Comparison of ENCODE assay signal across 22 cellular contexts in the genomic region with DNA sequence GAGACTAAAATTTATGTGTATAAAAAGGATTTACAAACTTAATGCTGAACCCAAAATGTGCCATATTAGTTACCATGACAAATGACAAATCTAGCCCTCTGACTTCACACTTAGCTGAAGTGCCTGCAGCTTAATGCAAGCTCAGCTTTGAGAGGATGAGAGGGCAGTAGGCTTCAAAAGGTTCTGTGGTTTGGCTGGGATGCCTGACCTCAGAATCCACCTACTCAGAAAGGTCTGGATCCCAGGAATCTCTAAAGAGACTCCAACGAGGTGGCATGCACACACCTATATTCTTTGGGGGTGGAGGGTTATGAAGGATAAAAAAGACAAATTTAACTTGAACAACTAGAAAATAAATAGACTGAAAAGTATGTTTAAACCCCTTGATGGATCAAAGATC.
A peak's percentile ranks its signal among the peaks of the same experiment; 100 is the strongest.
DNase-seq lines count a peak whose midpoint lies in the region; ATAC-seq and TF ChIP-seq lines count a peak whose summit lies in the region.
"Had no signal": no experiment of that assay in that cellular context is flagged by ENCODE, and none has a peak within 500 bp of the region (broad histone marks: within the 10 kb centered on the region; RNA-seq: fewer than 3 reads in every experiment).

No MANE protein-coding gene starts in this region.

- peak overlapping the region; percentile 77 for H3K4me3 Mint-ChIP-seq in CD4-positive, alpha-beta T cell
- H3K4me3 Mint-ChIP-seq in naive thymus-derived CD4-positive, alpha-beta T cell, result peak overlapping the region in 7 of 10 donors; percentile 21 to 85 (median 57)
- H3K4me3 Mint-ChIP-seq in activated CD8-positive, alpha-beta memory T cell treated with anti-CD3 and anti-CD28 coated beads, Interleukin-2, amount 10 ng/mL, durations not matched to agents 7 days and 5 days, result no peak overlapping the region
- H3K4me3 Mint-ChIP-seq: H9; stimulated activated effector memory CD8-positive, alpha-beta T cell treated with anti-CD3 and anti-CD28 coated beads, Interleukin-12 subunit alpha, Interleukin-12 subunit beta, amount 100 ng/mL, for 72 hours; type B pancreatic cell; WTC11 had no signal

- H3K36me3 ChIP-seq in naive thymus-derived CD4-positive, alpha-beta T cell (ENCODE audit: control insufficient read depth in 2 of 3, insufficient read depth in 3 of 3, low read length in 3 of 3), result no peaks in the 10 kb centered on the region
- H3K36me3 ChIP-seq: BLaER1, gastrocnemius medialis, Peyer's patch had no signal

- POLR2A ChIA-PET in CD4-positive, alpha-beta T cell (lab: Charles Lee), result interaction anchor here (0.8 to 2.6 kb wide), 12 partner anchors 10 to 767 kb away, joined by 3 to 50 read pairs (median 4); partner anchors contain the start of gene HIBADH
- POLR2A ChIA-PET in naive thymus-derived CD4-positive, alpha-beta T cell (lab: Charles Lee), result interaction anchor here (0.8 to 2.4 kb wide), 7 partner anchors 10 to 213 kb away, joined by 3 to 10 read pairs (median 4); no protein-coding TSS in a partner anchor
- POLR2A ChIA-PET in GM10248 (lab: Yijun Ruan, JAX), result interaction anchor here (0.5 kb wide), 1 partner anchor 255 kb away, joined by 3 read pairs; no protein-coding TSS in a partner anchor

- H3K36me3 Mint-ChIP-seq in CD4-positive, alpha-beta T cell (ENCODE audit: low read depth), result no peaks in the 10 kb centered on the region
- peaks cover 0 to 18% (median 0%) of the 10 kb centered on the region in 5 donors for H3K36me3 Mint-ChIP-seq in naive thymus-derived CD4-positive, alpha-beta T cell
- H3K36me3 Mint-ChIP-seq in activated CD8-positive, alpha-beta memory T cell treated with anti-CD3 and anti-CD28 coated beads, Interleukin-2, amount 10 ng/mL, durations not matched to agents 7 days and 5 days, result no peaks in the 10 kb centered on the region
- H3K36me3 Mint-ChIP-seq: stimulated activated effector memory CD8-positive, alpha-beta T cell treated with anti-CD3 and anti-CD28 coated beads, Interleukin-12 subunit alpha, Interleukin-12 subunit beta, amount 100 ng/mL, for 72 hours; type B pancreatic cell; WTC11 had no signal

- no peak overlapping the region for H3K27ac ChIP-seq in CD4-positive, alpha-beta T cell (ENCODE audit: low read depth, low read length)
- no peak overlapping the region for H3K27ac ChIP-seq in naive thymus-derived CD4-positive, alpha-beta T cell (ENCODE audit: low read depth, low read length)
- H3K27ac ChIP-seq: BLaER1, body of pancreas, gastrocnemius medialis, Peyer's patch had no signal

- no peak for ATAC-seq in CD4-positive, alpha-beta T cell (ENCODE audit: poor library complexity)
- ATAC-seq in naive thymus-derived CD4-positive, alpha-beta T cell, result no peak
- ATAC-seq in omental fat pad (ENCODE audit: low FRiP score), result no peak
- ATAC-seq in activated CD8-positive, alpha-beta memory T cell treated with anti-CD3 and anti-CD28 coated beads, Interleukin-2, amount 10 ng/mL, durations not matched to agents 7 days and 5 days, result no peak
- ATAC-seq: body of pancreas; gastrocnemius medialis; stimulated activated effector memory CD8-positive, alpha-beta T cell treated with anti-CD3 and anti-CD28 coated beads, Interleukin-12 subunit alpha, Interleukin-12 subunit beta, amount 100 ng/mL, for 72 hours; WTC11 had no signal

- H3K27me3 Mint-ChIP-seq in CD4-positive, alpha-beta T cell, result no peaks in the 10 kb centered on the region
- H3K27me3 Mint-ChIP-seq in naive thymus-derived CD4-positive, alpha-beta T cell, result peaks cover 0 to 4% (median 0%) of the 10 kb centered on the region in 5 donors
- H3K27me3 Mint-ChIP-seq in activated CD8-positive, alpha-beta memory T cell treated with anti-CD3 and anti-CD28 coated beads, Interleukin-2, amount 10 ng/mL, durations not matched to agents 7 days and 5 days, result no peaks in the 10 kb centered on the region
- H3K27me3 Mint-ChIP-seq: type B pancreatic cell had no signal

- no peak overlapping the region for H3K4me3 ChIP-seq in naive thymus-derived CD4-positive, alpha-beta T cell (ENCODE audit: low read length)
- H3K4me3 ChIP-seq: BLaER1, body of pancreas, gastrocnemius medialis, Peyer's patch had no signal

- DNase-seq in CD4-positive, alpha-beta T cell, result no peak
- DNase-seq in DMS79 (lab: John Stamatoyannopoulos, UW) (peak; percentile 65), SW480 (ENCODE audit: low spot score) (peak; percentile 82), omental fat pad (ENCODE audit: low spot score) (no peak), GM10248 (ENCODE audit: extremely low spot score) (no peak)
- no peak for DNase-seq in naive thymus-derived CD4-positive, alpha-beta T cell
- DNase-seq in activated CD8-positive, alpha-beta memory T cell treated with anti-CD3 and anti-CD28 coated beads, Interleukin-2, amount 10 ng/mL, durations not matched to agents 7 days and 5 days, result no peak
- DNase-seq: activated naive CD4-positive, alpha-beta T cell; body of pancreas; gastrocnemius medialis; H9; Kasumi-1; NCI-H1417 treated with DMSO at 0.1 percent for 48 hours; NCI-H2029 treated with DMSO at 0.1 percent for 48 hours; NCI-H2227 treated with DMSO at 0.1 percent for 48 hours; NCI-H748 treated with DMSO at 0.1 percent for 48 hours; occipital lobe; Peyer's patch had no signal

- H3K27ac Mint-ChIP-seq in CD4-positive, alpha-beta T cell, result peak overlapping the region; percentile 92
- peak overlapping the region in 8 of 9 donors; percentile 34 to 95 (median 85) for H3K27ac Mint-ChIP-seq in naive thymus-derived CD4-positive, alpha-beta T cell
- no peak overlapping the region for H3K27ac Mint-ChIP-seq in activated CD8-positive, alpha-beta memory T cell treated with anti-CD3 and anti-CD28 coated beads, Interleukin-2, amount 10 ng/mL, durations not matched to agents 7 days and 5 days
- H3K27ac Mint-ChIP-seq: H9; stimulated activated effector memory CD8-positive, alpha-beta T cell treated with anti-CD3 and anti-CD28 coated beads, Interleukin-12 subunit alpha, Interleukin-12 subunit beta, amount 100 ng/mL, for 72 hours; type B pancreatic cell; WTC11 had no signal

- peaks cover 0 to 32% of the 10 kb centered on the region in 2 donors for H3K4me1 ChIP-seq in naive thymus-derived CD4-positive, alpha-beta T cell (ENCODE audit: control insufficient read depth in 2 of 2, insufficient read depth in 2 of 2, low read length in 2 of 2)
- H3K4me1 ChIP-seq: BLaER1, body of pancreas, gastrocnemius medialis, Peyer's patch had no signal

- CTCF ChIA-PET in CD4-positive, alpha-beta T cell (lab: Charles Lee), result interaction anchor here (1.0 kb wide), 1 partner anchor 28 kb away, joined by 3 read pairs; no protein-coding TSS in a partner anchor
- CTCF ChIA-PET in naive thymus-derived CD4-positive, alpha-beta T cell (lab: Charles Lee), result interaction anchor here (0.8 to 2.2 kb wide), 4 partner anchors 20 to 757 kb away, joined by 3 to 10 read pairs (median 4); no protein-coding TSS in a partner anchor
- CTCF ChIA-PET in GM10248 (lab: Yijun Ruan, JAX), result interaction anchor here (0.8 to 1.6 kb wide), 7 partner anchors 8 to 143 kb away, joined by 3 to 5 read pairs (median 3); no protein-coding TSS in a partner anchor
- CTCF ChIA-PET in activated CD8-positive, alpha-beta memory T cell treated with anti-CD3 and anti-CD28 coated beads, Interleukin-2, amount 10 ng/mL, durations not matched to agents 7 days and 5 days (lab: Charles Lee), result interaction anchor here (1.2 kb wide), 1 partner anchor 11 kb away, joined by 3 read pairs; no protein-coding TSS in a partner anchor

- no peaks in the 10 kb centered on the region for H3K9me3 Mint-ChIP-seq in CD4-positive, alpha-beta T cell
- H3K9me3 Mint-ChIP-seq in naive thymus-derived CD4-positive, alpha-beta T cell, result no peaks in the 10 kb centered on the region
- H3K9me3 Mint-ChIP-seq in activated CD8-positive, alpha-beta memory T cell treated with anti-CD3 and anti-CD28 coated beads, Interleukin-2, amount 10 ng/mL, durations not matched to agents 7 days and 5 days (ENCODE audit: low read depth), result no peaks in the 10 kb centered on the region
- H3K9me3 Mint-ChIP-seq: H9; stimulated activated effector memory CD8-positive, alpha-beta T cell treated with anti-CD3 and anti-CD28 coated beads, Interleukin-12 subunit alpha, Interleukin-12 subunit beta, amount 100 ng/mL, for 72 hours; type B pancreatic cell; WTC11 had no signal

- H3K27me3 ChIP-seq in CD4-positive, alpha-beta T cell (ENCODE audit: control insufficient read depth, insufficient read depth, low read length), result no peaks in the 10 kb centered on the region
- no peaks in the 10 kb centered on the region for H3K27me3 ChIP-seq in naive thymus-derived CD4-positive, alpha-beta T cell (ENCODE audit: control insufficient read depth in 2 of 2, insufficient read depth in 2 of 2, low read length in 2 of 2)
- H3K27me3 ChIP-seq: BLaER1, body of pancreas, gastrocnemius medialis, Peyer's patch had no signal

- peaks cover 55% of the 10 kb centered on the region for H3K4me1 Mint-ChIP-seq in CD4-positive, alpha-beta T cell (ENCODE audit: low read depth)
- peaks cover 10 to 64% (median 45%) of the 10 kb centered on the region in 7 donors for H3K4me1 Mint-ChIP-seq in naive thymus-derived CD4-positive, alpha-beta T cell
- no peaks in the 10 kb centered on the region for H3K4me1 Mint-ChIP-seq in activated CD8-positive, alpha-beta memory T cell treated with anti-CD3 and anti-CD28 coated beads, Interleukin-2, amount 10 ng/mL, durations not matched to agents 7 days and 5 days

- intact Hi-C loops in CD4-positive, alpha-beta T cell (cut with DNase I, micrococcal nuclease), result no loop called here
- intact Hi-C loops in naive thymus-derived CD4-positive, alpha-beta T cell (cut with micrococcal nuclease), result loop anchor here (2.0 to 10.0 kb wide), 3 partner anchors 33 to 71 kb away; no protein-coding TSS in a partner anchor

- no peaks in the 10 kb centered on the region for H3K9me3 ChIP-seq in CD4-positive, alpha-beta T cell (ENCODE audit: control insufficient read depth, low read length)
- no peaks in the 10 kb centered on the region for H3K9me3 ChIP-seq in naive thymus-derived CD4-positive, alpha-beta T cell (ENCODE audit: control insufficient read depth in 2 of 3, low read length in 3 of 3)
- H3K9me3 ChIP-seq: BLaER1, body of pancreas, gastrocnemius medialis, Peyer's patch had no signal

- no peak for TF ChIP-seq CTCF in CD4-positive, alpha-beta T cell (IDR thresholded peaks at IDR 0.05)
- TF ChIP-seq CTCF in omental fat pad (IDR thresholded peaks at IDR 0.05), result no peak
- TF ChIP-seq CTCF in GM10248 (IDR thresholded peaks at IDR 0.05; ENCODE audit: control extremely low read depth, extremely low read depth, low read depth, missing control alignments), result no peak

Comparison
In these comparisons a context has a peak if more than half of its experiments do, and no peak if none do; other contexts are left out.
1. DNase-seq: peak in DMS79 (single experiment) and SW480 (single experiment); none in CD4-positive, alpha-beta T cell (0 of 10), naive thymus-derived CD4-positive, alpha-beta T cell (0 of 9), omental fat pad (single experiment), GM10248 (single experiment) and activated CD8-positive, alpha-beta memory T cell treated with anti-CD3 and anti-CD28 coated beads, Interleukin-2, amount 10 ng/mL, durations not matched to agents 7 days and 5 days (single experiment).
2. intact Hi-C loops: an anchor here in naive thymus-derived CD4-positive, alpha-beta T cell (2.0 to 10.0 kb wide); none called in CD4-positive, alpha-beta T cell.